Comparison of ENCODE assay signal across 22 cellular contexts in the genomic region with DNA sequence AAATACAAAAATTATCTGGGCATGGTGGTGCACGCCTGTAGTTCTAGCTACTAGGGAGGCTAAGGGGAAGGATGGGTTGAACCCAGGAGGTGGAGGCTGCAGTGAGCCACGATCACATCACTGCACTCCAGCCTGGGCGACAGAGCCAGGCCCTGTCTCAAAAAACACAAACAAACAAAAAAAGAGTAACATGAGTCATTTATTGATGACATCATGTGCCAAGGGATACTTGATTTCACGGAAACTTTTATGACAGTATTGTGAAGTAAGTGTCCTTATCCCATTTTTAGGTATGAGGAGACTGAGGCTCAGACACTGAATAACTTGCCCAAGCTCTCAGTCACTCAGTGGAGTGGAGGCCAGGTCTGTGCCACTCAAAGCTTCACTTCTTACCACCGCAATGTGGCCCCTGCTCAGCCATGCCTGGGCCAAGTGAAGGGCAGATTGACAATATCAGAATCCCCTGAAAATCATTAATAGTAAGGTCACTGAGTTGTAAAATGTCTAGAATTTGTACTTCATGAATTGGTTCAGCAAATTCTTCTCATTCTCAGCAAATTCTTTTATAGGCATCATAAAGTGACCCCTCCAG. TPM values are rescaled to one million over a fixed set of nuclear protein-coding genes. Genes with fewer than 3 reads are reported as not detected.
"Had no signal": no experiment of that assay in that cellular context is flagged by ENCODE, and none has a peak within 500 bp of the region (broad histone marks: within the 10 kb centered on the region; RNA-seq: fewer than 3 reads in every experiment).

No MANE protein-coding gene starts in this region.

- H3K4me1 ChIP-seq: SJSA1 had no signal

- H3K4me3 ChIP-seq: MG63, SJSA1, SK-N-MC had no signal

- DNase-seq: IMR-90, Karpas-422, KG1, MG63, NCI-H1092, NCI-H1105 treated with DMSO at 0.1 percent for 48 hours, NCI-H1417 treated with DMSO at 0.1 percent for 48 hours, NCI-H146, NCI-H1694 treated with DMSO at 0.1 percent for 48 hours, NCI-H1930, NCI-H2081, NCI-H2107, NCI-H2227 treated with DMSO at 0.1 percent for 48 hours, NCI-H526 treated with DMSO at 0.1 percent for 48 hours, NCI-H774, Right ventricle myocardium superior, RPMI8226, SIG-M5 had no signal

- H3K27ac ChIP-seq: HL-60, SJSA1, SK-N-MC had no signal

- H3K27me3 ChIP-seq: MG63, SJSA1 had no signal

- H3K9me3 ChIP-seq: MG63, SJSA1 had no signal

- H3K36me3 ChIP-seq: MG63, SJSA1 had no signal

RNA-seq across cellular contexts. Expression of a gene that starts 36.5 kb away (rescaled TPM):
- total RNA-seq: IMR-90, NCI-H460, Right ventricle myocardium superior had no signal
- polyA plus RNA-seq: IMR-90 had no signal
